ENCODE assay signal across 17 cellular contexts in the genomic region with DNA sequence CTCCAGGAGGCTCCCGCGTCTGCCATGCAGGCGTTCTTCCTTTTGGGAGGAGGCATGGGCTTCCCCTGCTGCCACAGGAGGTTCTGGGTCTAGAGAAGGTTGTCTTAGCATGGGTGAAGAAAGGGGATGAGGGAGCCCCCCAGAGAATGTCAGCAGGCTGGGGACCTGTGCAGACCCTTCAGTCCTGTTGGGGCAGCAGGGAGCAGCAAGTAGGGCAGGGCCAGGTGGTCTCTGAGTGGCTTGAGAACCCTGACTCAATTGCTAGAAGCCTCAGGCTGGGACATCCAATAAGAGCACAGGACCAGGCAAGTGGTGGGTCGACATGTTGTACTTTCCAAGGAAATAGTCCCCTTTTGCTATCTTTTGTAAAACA. TPM values are rescaled to one million over a fixed set of nuclear protein-coding genes. Genes with fewer than 3 reads are reported as not detected.
DNase-seq lines count a peak whose midpoint lies in the region; ATAC-seq and TF ChIP-seq lines count a peak whose summit lies in the region.
"Had no signal": no experiment of that assay in that cellular context is flagged by ENCODE, and none has a peak within 500 bp of the region (broad histone marks: within the 10 kb centered on the region; RNA-seq: fewer than 3 reads in every experiment).

No MANE protein-coding gene starts in this region.

- H3K4me3 ChIP-seq in CD4-positive, alpha-beta memory T cell (ENCODE audit: low read length in 2 of 2) = no peak overlapping the region
- H3K4me3 ChIP-seq: GM23338 had no signal

- TF ChIP-seq CTCF in brain (conservative IDR thresholded peaks at IDR 0.05) (no peak), endothelial cell (IDR thresholded peaks at IDR 0.05; ENCODE audit: unreplicated experiment) (no peak)

- H3K36me3 Mint-ChIP-seq in CD4-positive, alpha-beta memory T cell = no peaks in the 10 kb centered on the region
- H3K36me3 Mint-ChIP-seq in brain = no peaks in the 10 kb centered on the region
- no peaks in the 10 kb centered on the region for H3K36me3 Mint-ChIP-seq in endothelial cell (ENCODE audit: low read depth, unreplicated experiment)
- H3K36me3 Mint-ChIP-seq in activated naive CD8-positive, alpha-beta T cell treated with anti-CD3 and anti-CD28 coated beads, Interleukin-2, amount 50 U/mL, for 24 hours (ENCODE audit: low read depth) = no peaks in the 10 kb centered on the region
- H3K36me3 Mint-ChIP-seq: CD8-positive, alpha-beta T cell had no signal

- peaks cover 4% of the 10 kb centered on the region in 2 donors for H3K27me3 Mint-ChIP-seq in CD4-positive, alpha-beta memory T cell
- peaks cover 3% of the 10 kb centered on the region for H3K27me3 Mint-ChIP-seq in brain
- peaks cover 1% of the 10 kb centered on the region for H3K27me3 Mint-ChIP-seq in endothelial cell (ENCODE audit: unreplicated experiment)
- H3K27me3 Mint-ChIP-seq in activated naive CD8-positive, alpha-beta T cell treated with anti-CD3 and anti-CD28 coated beads, Interleukin-2, amount 50 U/mL, for 24 hours = peaks cover 10% of the 10 kb centered on the region

- H3K27me3 ChIP-seq in CD4-positive, alpha-beta memory T cell (ENCODE audit: insufficient read depth, low read length) = no peaks in the 10 kb centered on the region

- no peak overlapping the region for H3K27ac ChIP-seq in CD4-positive, alpha-beta memory T cell (ENCODE audit: low read depth, low read length)
- H3K27ac ChIP-seq: 22Rv1 had no signal

- peaks cover 0 to 2% (median 0%) of the 10 kb centered on the region in 8 donors for H3K9me3 Mint-ChIP-seq in CD4-positive, alpha-beta memory T cell
- H3K9me3 Mint-ChIP-seq in brain (peaks cover 0 to 7% (median 1%) of the 10 kb centered on the region in 5 experiments), endothelial cell (ENCODE audit: unreplicated experiment) (no peaks in the 10 kb centered on the region)
- no peaks in the 10 kb centered on the region for H3K9me3 Mint-ChIP-seq in activated naive CD8-positive, alpha-beta T cell treated with anti-CD3 and anti-CD28 coated beads, Interleukin-2, amount 50 U/mL, for 24 hours
- H3K9me3 Mint-ChIP-seq: CD8-positive, alpha-beta T cell; GM23338; H9 had no signal

- peak overlapping the region in 1 of 8 donors; percentile 25 for H3K4me3 Mint-ChIP-seq in CD4-positive, alpha-beta memory T cell
- no peak overlapping the region for H3K4me3 Mint-ChIP-seq in brain
- H3K4me3 Mint-ChIP-seq in endothelial cell (ENCODE audit: unreplicated experiment) = no peak overlapping the region
- H3K4me3 Mint-ChIP-seq in activated naive CD8-positive, alpha-beta T cell treated with anti-CD3 and anti-CD28 coated beads, Interleukin-2, amount 50 U/mL, for 24 hours = no peak overlapping the region
- H3K4me3 Mint-ChIP-seq: CD8-positive, alpha-beta T cell; GM23338; H9 had no signal

- CTCF ChIA-PET in CD4-positive, alpha-beta memory T cell (lab: Charles Lee; ENCODE audit: partially characterized antibody) = no interaction called here

- POLR2A ChIA-PET in CD4-positive, alpha-beta memory T cell (lab: Charles Lee; ENCODE audit: partially characterized antibody) = no interaction called here

- DNase-seq in CD4-positive, alpha-beta memory T cell = no peak
- no peak for DNase-seq in endothelial cell (ENCODE audit: low spot score)
- DNase-seq in NCI-H146 (lab: John Stamatoyannopoulos, UW) = no peak
- no peak for DNase-seq in activated naive CD8-positive, alpha-beta T cell treated with anti-CD3 and anti-CD28 coated beads, Interleukin-2, amount 50 U/mL, for 24 hours
- DNase-seq: C1 segment of cervical spinal cord; Caco-2; CD8-positive, alpha-beta T cell; DMS153; DND-41; H9 had no signal

- H3K9me3 ChIP-seq in CD4-positive, alpha-beta memory T cell (ENCODE audit: control insufficient read depth in 1 of 2, low read length in 2 of 2) = no peaks in the 10 kb centered on the region
- H3K9me3 ChIP-seq: Caco-2 had no signal

- no peak for ATAC-seq in HG02840 (IDR thresholded peaks at IDR 0.05; ENCODE audit: low FRiP score, unreplicated experiment)
- ATAC-seq in activated naive CD8-positive, alpha-beta T cell treated with anti-CD3 and anti-CD28 coated beads, Interleukin-2, amount 50 U/mL, for 24 hours = no peak
- ATAC-seq: CD8-positive, alpha-beta T cell; HCT116 had no signal

- no peaks in the 10 kb centered on the region for H3K36me3 ChIP-seq in CD4-positive, alpha-beta memory T cell (ENCODE audit: insufficient read depth, low read length)

- intact Hi-C loops in CD4-positive, alpha-beta memory T cell (cut with micrococcal nuclease) = no loop called here

- H3K4me1 Mint-ChIP-seq in CD4-positive, alpha-beta memory T cell = peaks cover 5 to 51% (median 15%) of the 10 kb centered on the region in 4 donors
- peaks cover 60% of the 10 kb centered on the region for H3K4me1 Mint-ChIP-seq in brain
- peaks cover 5% of the 10 kb centered on the region for H3K4me1 Mint-ChIP-seq in endothelial cell (ENCODE audit: unreplicated experiment)
- H3K4me1 Mint-ChIP-seq in activated naive CD8-positive, alpha-beta T cell treated with anti-CD3 and anti-CD28 coated beads, Interleukin-2, amount 50 U/mL, for 24 hours = peaks cover 3% of the 10 kb centered on the region

- peak overlapping the region in 5 of 7 donors; percentile 36 to 88 (median 51) for H3K27ac Mint-ChIP-seq in CD4-positive, alpha-beta memory T cell
- H3K27ac Mint-ChIP-seq in brain (peak overlapping the region in 3 of 5 experiments; percentile 9 to 64 (median 43)), endothelial cell (ENCODE audit: unreplicated experiment) (peak overlapping the region; percentile 24)
- H3K27ac Mint-ChIP-seq in activated naive CD8-positive, alpha-beta T cell treated with anti-CD3 and anti-CD28 coated beads, Interleukin-2, amount 50 U/mL, for 24 hours = no peak overlapping the region
- H3K27ac Mint-ChIP-seq: CD8-positive, alpha-beta T cell; GM23338; H9 had no signal

- peaks cover 35% of the 10 kb centered on the region for H3K4me1 ChIP-seq in CD4-positive, alpha-beta memory T cell (ENCODE audit: insufficient read depth, low read length)
- H3K4me1 ChIP-seq: Caco-2 had no signal

RNA-seq across cellular contexts. Expression of a gene that starts 34.4 kb away (rescaled TPM):
- not detected for total RNA-seq in CD4-positive, alpha-beta memory T cell
- not detected for polyA plus RNA-seq in CD4-positive, alpha-beta memory T cell
- 16.3 TPM for polyA plus RNA-seq in brain (ENCODE audit: insufficient read depth, low read depth, low replicate concordance)
- total RNA-seq in endothelial cell (ENCODE audit: unreplicated experiment) = 39.3 TPM
- total RNA-seq: Caco-2; CD8-positive, alpha-beta T cell had no signal
- polyA plus RNA-seq: BJ had no signal

RNA-seq across cellular contexts. Expression of a gene that starts 54.0 kb away (rescaled TPM):
- total RNA-seq in CD4-positive, alpha-beta memory T cell = not detected
- polyA plus RNA-seq in CD4-positive, alpha-beta memory T cell = not detected
- polyA plus RNA-seq in brain (ENCODE audit: insufficient read depth, low read depth, low replicate concordance) = 1.6 TPM
- 7.5 TPM for total RNA-seq in endothelial cell (ENCODE audit: unreplicated experiment)
- total RNA-seq: Caco-2; CD8-positive, alpha-beta T cell; GM23338; H4 had no signal
- polyA plus RNA-seq: BJ had no signal

Comparison
In these comparisons a context has a peak if more than half of its experiments do, and no peak if none do; other contexts are left out.
1. RNA of a gene that starts 34.4 kb away (total RNA-seq): 39.3 TPM in endothelial cell (single experiment); not detected in CD4-positive, alpha-beta memory T cell; every median in the first group is over 10 times any median in the second.